In genomic region chr12:78473561-78473960, GRCh38 we compare ENCODE assay signal across 25 cellular contexts.
"Had no signal": no experiment of that assay in that cellular context is flagged by ENCODE, and none has a peak within 500 bp of the region (broad histone marks: within the 10 kb centered on the region; RNA-seq: fewer than 3 reads in every experiment).

No MANE protein-coding gene starts in this region.

- DNase-seq: activated CD4-positive, alpha-beta memory T cell treated with anti-CD3 and anti-CD28 coated beads, Interleukin-2, amount 10 ng/mL, durations not matched to agents 7 days and 5 days; activated CD4-positive, alpha-beta T cell treated with anti-CD3 and anti-CD28 coated beads for 1 hour; activated CD4-positive, alpha-beta T cell treated with anti-CD3 and anti-CD28 coated beads for 36 hours; activated CD4-positive, alpha-beta T cell treated with anti-CD3 and anti-CD28 coated beads for 48 hours; activated CD4-positive, alpha-beta T cell treated with anti-CD3 and anti-CD28 coated beads, Interleukin-2, amount 10 ng/mL, durations not matched to agents 7 days and 5 days; activated CD4-positive, alpha-beta T cell treated with anti-CD3 and anti-CD28 coated beads, Interleukin-2, amount 50 U/mL, for 48 hours; activated CD4-positive, CD25-positive, alpha-beta regulatory T cell; activated CD8-positive, alpha-beta memory T cell treated with anti-CD3 and anti-CD28 coated beads for 24 hours; activated CD8-positive, alpha-beta memory T cell treated with anti-CD3 and anti-CD28 coated beads, Interleukin-2, amount 10 ng/mL, durations not matched to agents 7 days and 5 days; activated CD8-positive, alpha-beta memory T cell treated with anti-CD3 and anti-CD28 coated beads, Interleukin-2, amount 50 U/mL, for 48 hours; activated CD8-positive, alpha-beta T cell treated with anti-CD3 and anti-CD28 coated beads, Interleukin-2, amount 10 ng/mL, durations not matched to agents 7 days and 5 days; activated effector memory CD4-positive, alpha-beta T cell treated with Interleukin-2 at 50 U/mL for 16 hours; activated gamma-delta T cell; activated naive CD4-positive, alpha-beta T cell treated with anti-CD3 and anti-CD28 coated beads, Interleukin-2, amount 10 ng/mL, durations not matched to agents 7 days and 5 days; activated naive CD4-positive, alpha-beta T cell treated with Interleukin-2 at 50 U/mL for 16 hours; activated naive CD8-positive, alpha-beta T cell treated with anti-CD3 and anti-CD28 coated beads, Interleukin-2, amount 10 ng/mL, durations not matched to agents 7 days and 5 days; activated naive CD8-positive, alpha-beta T cell treated with anti-CD3 and anti-CD28 coated beads, Interleukin-2, amount 50 U/mL, for 24 hours; activated T-cell treated with anti-CD3 and anti-CD28 coated beads, Interleukin-2, amount 50 U/mL, for 24 hours; activated T-cell treated with anti-CD3 and anti-CD28 coated beads, Interleukin-2, amount 50 U/mL, for 48 hours; T1000; WERI-Rb-1 had no signal

- H3K9me3 ChIP-seq: ascending aorta had no signal

- ATAC-seq: activated CD4-positive, alpha-beta T cell treated with anti-CD3 and anti-CD28 coated beads for 36 hours; activated CD4-positive, CD25-positive, alpha-beta regulatory T cell treated with anti-CD3 and anti-CD28 coated beads, Interleukin-2, amount 50 U/mL, for 24 hours; activated CD8-positive, alpha-beta memory T cell treated with anti-CD3 and anti-CD28 coated beads, Interleukin-2, amount 10 ng/mL, durations not matched to agents 7 days and 5 days; activated CD8-positive, alpha-beta T cell treated with anti-CD3 and anti-CD28 coated beads, Interleukin-2, amount 10 ng/mL, durations not matched to agents 7 days and 5 days; activated naive CD8-positive, alpha-beta T cell treated with anti-CD3 and anti-CD28 coated beads, Interleukin-2, amount 50 U/mL, for 24 hours; WTC11 had no signal

- H3K27ac ChIP-seq: ascending aorta, cardiac muscle cell, WERI-Rb-1 had no signal

- H3K4me3 ChIP-seq: ascending aorta, cardiac muscle cell had no signal

- H3K36me3 ChIP-seq: ascending aorta, cardiac muscle cell, WERI-Rb-1 had no signal

- H3K4me1 ChIP-seq: ascending aorta had no signal

- H3K27me3 ChIP-seq: ascending aorta, cardiac muscle cell had no signal
